Comparison of ENCODE assay signal across 1 cellular context in the genomic region with DNA sequence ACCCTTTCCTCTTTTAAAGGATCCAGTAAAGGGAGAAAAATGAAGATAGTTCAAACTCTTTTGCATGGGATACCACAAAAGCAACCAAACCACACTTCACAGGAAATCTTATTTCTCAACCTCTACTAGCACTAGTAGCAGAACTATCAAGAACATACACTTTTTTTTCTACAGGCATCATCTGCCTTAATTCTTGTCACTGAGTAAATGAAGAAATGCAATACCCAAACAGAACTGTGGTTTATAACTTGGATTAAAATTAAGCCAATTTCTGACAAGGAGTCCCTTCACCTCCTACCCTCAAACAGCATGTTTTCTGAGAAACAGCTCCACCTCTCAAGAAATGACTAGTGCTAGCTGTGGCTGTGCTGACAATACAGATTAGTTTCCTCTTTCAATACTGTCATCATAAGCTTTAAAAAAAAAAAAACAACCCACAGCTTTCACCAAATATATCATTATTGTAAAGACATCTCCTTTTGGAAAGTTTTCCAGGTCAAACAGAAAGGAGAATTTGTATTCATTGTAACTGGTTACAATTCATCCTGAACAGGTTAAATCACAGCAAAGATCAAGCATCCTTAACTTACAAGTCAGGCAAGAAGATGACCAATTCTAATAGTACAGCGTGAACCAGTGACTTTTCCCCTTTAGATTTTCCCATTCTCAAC.
TF ChIP-seq lines count a peak whose summit lies in the region.

No MANE protein-coding gene starts in this region.

TF ChIP-seq in GM12878, 131 proteins besides CTCF, POLR2A, EP300 and RAD21 (continued from another document):
- TF ChIP-seq, protein P1, sequence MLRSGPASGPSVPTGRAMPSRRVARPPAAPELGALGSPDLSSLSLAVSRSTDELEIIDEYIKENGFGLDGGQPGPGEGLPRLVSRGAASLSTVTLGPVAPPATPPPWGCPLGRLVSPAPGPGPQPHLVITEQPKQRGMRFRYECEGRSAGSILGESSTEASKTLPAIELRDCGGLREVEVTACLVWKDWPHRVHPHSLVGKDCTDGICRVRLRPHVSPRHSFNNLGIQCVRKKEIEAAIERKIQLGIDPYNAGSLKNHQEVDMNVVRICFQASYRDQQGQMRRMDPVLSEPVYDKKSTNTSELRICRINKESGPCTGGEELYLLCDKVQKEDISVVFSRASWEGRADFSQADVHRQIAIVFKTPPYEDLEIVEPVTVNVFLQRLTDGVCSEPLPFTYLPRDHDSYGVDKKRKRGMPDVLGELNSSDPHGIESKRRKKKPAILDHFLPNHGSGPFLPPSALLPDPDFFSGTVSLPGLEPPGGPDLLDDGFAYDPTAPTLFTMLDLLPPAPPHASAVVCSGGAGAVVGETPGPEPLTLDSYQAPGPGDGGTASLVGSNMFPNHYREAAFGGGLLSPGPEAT (IDR thresholded peaks at IDR 0.05; ENCODE audit: low read depth): peak; percentile 83; the same call in 1 of the 2 replicates
- no peak for TF ChIP-seq IRF5 (IDR thresholded peaks at IDR 0.05; ENCODE audit: borderline replicate concordance)
- peak; percentile 47; the same call in 1 of the 2 replicates for TF ChIP-seq MXI1 (IDR thresholded peaks at IDR 0.05; ENCODE audit: low read depth, low read length)
- TF ChIP-seq, protein P2, sequence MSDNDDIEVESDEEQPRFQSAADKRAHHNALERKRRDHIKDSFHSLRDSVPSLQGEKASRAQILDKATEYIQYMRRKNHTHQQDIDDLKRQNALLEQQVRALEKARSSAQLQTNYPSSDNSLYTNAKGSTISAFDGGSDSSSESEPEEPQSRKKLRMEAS (IDR thresholded peaks at IDR 0.05; ENCODE audit: low read depth, low read length): no peak
